ENCODE assay signal across 29 cellular contexts in the genomic region with DNA sequence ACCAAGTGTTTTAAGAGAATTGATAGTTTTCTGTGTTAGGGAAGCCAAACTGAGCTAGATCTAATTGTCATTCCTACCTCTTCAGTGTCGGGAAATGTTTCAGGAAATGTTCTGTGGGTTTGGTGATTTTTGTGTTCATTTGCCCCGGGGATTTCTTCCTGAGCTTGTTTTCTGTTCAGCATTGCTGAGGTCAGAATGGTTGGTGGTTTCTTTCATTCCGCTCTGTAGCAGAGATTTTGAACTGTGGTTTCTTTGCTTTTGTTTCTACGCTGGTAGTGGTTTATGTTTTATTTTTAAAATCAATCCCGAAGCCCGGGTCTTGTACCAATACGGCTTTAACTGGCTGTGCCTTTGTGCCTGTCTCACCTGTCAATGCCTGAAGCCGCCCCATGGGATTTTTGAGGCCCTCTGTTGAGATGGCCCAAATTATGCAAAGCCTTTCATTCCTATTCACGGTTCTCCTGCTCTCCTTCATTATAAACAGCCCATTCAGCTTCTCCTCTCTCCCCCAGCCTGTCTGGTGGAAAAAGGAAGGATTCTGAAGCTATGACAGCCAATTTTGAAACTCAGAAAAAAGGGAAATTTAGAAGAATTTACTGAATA.
A peak's percentile ranks its signal among the peaks of the same experiment; 100 is the strongest.
DNase-seq lines count a peak whose midpoint lies in the region; ATAC-seq and TF ChIP-seq lines count a peak whose summit lies in the region.
"Had no signal": no experiment of that assay in that cellular context is flagged by ENCODE, and none has a peak within 500 bp of the region (broad histone marks: within the 10 kb centered on the region; RNA-seq: fewer than 3 reads in every experiment).

No MANE protein-coding gene starts in this region.

- H3K4me1 ChIP-seq in neuronal stem cell (ENCODE audit: control insufficient read depth in 2 of 2, insufficient read depth in 1 of 2, low read depth in 1 of 2, low read length in 2 of 2) (peaks cover 5 to 21% of the 10 kb centered on the region in 2 donors), prostate gland (replicated peaks) (no peaks in the 10 kb centered on the region)
- H3K4me1 ChIP-seq: right atrium auricular region, spleen had no signal

- no peak overlapping the region for H3K4me3 ChIP-seq in GM12865 (ENCODE audit: low read depth, low read length)
- no peak overlapping the region for H3K4me3 ChIP-seq in astrocyte of the spinal cord (ENCODE audit: low read depth, low read length)
- H3K4me3 ChIP-seq in neuronal stem cell (ENCODE audit: low read length in 2 of 2), result no peak overlapping the region
- H3K4me3 ChIP-seq in foreskin fibroblast (ENCODE audit: low read depth in 1 of 2, low read length in 2 of 2), result no peak overlapping the region
- H3K4me3 ChIP-seq in prostate gland, result no peak overlapping the region
- H3K4me3 ChIP-seq: right atrium auricular region, spleen had no signal

- in situ Hi-C loops in astrocyte of the spinal cord (cut with HindIII; ENCODE audit: low sequenced_read_pairs), result no loop called here

- no peak overlapping the region for H3K18ac ChIP-seq in neuronal stem cell (ENCODE audit: low read length)

- H3K4me3 Mint-ChIP-seq in T-helper 17 cell, result no peak overlapping the region
- H3K4me3 Mint-ChIP-seq: activated CD4-positive, alpha-beta memory T cell treated with anti-CD3 and anti-CD28 coated beads for 36 hours; activated naive CD8-positive, alpha-beta T cell treated with anti-CD3 and anti-CD28 coated beads, Interleukin-2, amount 10 ng/mL, durations not matched to agents 7 days and 5 days; immature natural killer cell; stimulated activated memory B cell treated with anti-CD40 and anti-IgM and Interleukin-4, amounts not matched to agents 10 μg/mL and 1 μg/mL and 100 μg/mL, for 72 hours had no signal

- H4K91ac ChIP-seq in neuronal stem cell (ENCODE audit: low read depth, low read length, poor library complexity), result no peak overlapping the region

- no peak overlapping the region for H3K4ac ChIP-seq in neuronal stem cell (ENCODE audit: low read length)

- no CpG with 5 or more reads among the region's 9 CpGs for WGBS in neuronal stem cell (ENCODE audit: extremely low coverage in 2 of 2, insufficient read length in 2 of 2, insufficient replicate concordance in 1 of 2), 2 donors
- WGBS in prostate gland, result 75% methylated on average over 9 of the region's 9 CpGs

- no peak overlapping the region for H2BK12ac ChIP-seq in neuronal stem cell (ENCODE audit: low read length)

- peaks cover 0 to 2% of the 10 kb centered on the region in 2 donors for H3K9me3 ChIP-seq in neuronal stem cell (replicated peaks in 1 of 2; ENCODE audit: control insufficient read depth in 2 of 2, insufficient read depth in 1 of 2, low read depth in 1 of 2, low read length in 2 of 2)
- no peaks in the 10 kb centered on the region for H3K9me3 ChIP-seq in T-helper 17 cell (ENCODE audit: control insufficient read depth, low read length, poor library complexity, severe bottlenecking)
- no peaks in the 10 kb centered on the region for H3K9me3 ChIP-seq in prostate gland
- H3K9me3 ChIP-seq: right atrium auricular region, spleen had no signal

- no peak overlapping the region for H3K27ac Mint-ChIP-seq in T-helper 17 cell
- H3K27ac Mint-ChIP-seq: activated CD4-positive, alpha-beta memory T cell treated with anti-CD3 and anti-CD28 coated beads for 36 hours; activated naive CD8-positive, alpha-beta T cell treated with anti-CD3 and anti-CD28 coated beads, Interleukin-2, amount 10 ng/mL, durations not matched to agents 7 days and 5 days; activated T-helper 2 cell treated with anti-CD3 and anti-CD28 coated beads, Interferon-gamma antibody, Interleukin-2, Interleukin-4, amounts not matched to agents 10 μg/mL and 5 μg/mL and 100 μg/mL, durations not matched to agents 14 hours and 24 hours and 36 hours; immature natural killer cell; stimulated activated memory B cell treated with anti-CD40 and anti-IgM and Interleukin-4, amounts not matched to agents 10 μg/mL and 1 μg/mL and 100 μg/mL, for 72 hours had no signal

- no peak overlapping the region for H2BK5ac ChIP-seq in neuronal stem cell (ENCODE audit: low read length)

- DNase-seq in GM12865 (ENCODE audit: low read depth) (peak; percentile 9), NCI-H1436 treated with DMSO at 0.1 percent for 48 hours (lab: John Stamatoyannopoulos, UW) (peak; percentile 7), astrocyte of the spinal cord (ENCODE audit: low read depth, low spot score) (peak; percentile 70), neuronal stem cell (ENCODE audit: low spot score) (peak; percentile 15), foreskin fibroblast (no peak), T-helper 17 cell (no peak), DMS153 treated with DMSO at 0.1 percent for 48 hours (lab: John Stamatoyannopoulos, UW; ENCODE audit: unreplicated experiment) (no peak), prostate gland (ENCODE audit: low spot score) (no peak)
- DNase-seq: activated CD4-positive, alpha-beta memory T cell treated with anti-CD3 and anti-CD28 coated beads for 36 hours; activated CD8-positive, alpha-beta memory T cell treated with anti-CD3 and anti-CD28 coated beads, Interleukin-2, amount 50 U/mL, for 48 hours; activated naive CD8-positive, alpha-beta T cell treated with anti-CD3 and anti-CD28 coated beads, Interleukin-2, amount 10 ng/mL, durations not matched to agents 7 days and 5 days; brain microvascular endothelial cell; effector CD8-positive, alpha-beta T cell; erythroblast; immature natural killer cell; KG1; NCI-H1048; NCI-H2029; SHP77 treated with DMSO at 0.1 percent for 48 hours; spleen; stimulated activated CD4-positive, alpha-beta T cell treated with anti-CD3 and anti-CD28 coated beads, Interleukin-4, amount 100 ng/mL, for 1 hour; SW 1271 had no signal

- H3K9ac ChIP-seq in neuronal stem cell (ENCODE audit: low read depth, low read length, poor library complexity), result no peak overlapping the region

- H3K79me1 ChIP-seq in neuronal stem cell (ENCODE audit: low read depth, low read length), result no peaks in the 10 kb centered on the region

- no peak overlapping the region for H3K23ac ChIP-seq in neuronal stem cell (ENCODE audit: low read depth, low read length, poor library complexity)

- H3K36me3 ChIP-seq in neuronal stem cell (replicated peaks in 1 of 2; ENCODE audit: control insufficient read depth in 2 of 2, insufficient read depth in 2 of 2, low read length in 2 of 2) (no peaks in the 10 kb centered on the region), prostate gland (no peaks in the 10 kb centered on the region)
- H3K36me3 ChIP-seq: brain microvascular endothelial cell, right atrium auricular region, spleen had no signal

- TF ChIP-seq POLR2A in prostate gland (IDR thresholded peaks at IDR 0.05), result no peak

- H2BK120ac ChIP-seq in neuronal stem cell (ENCODE audit: low read depth, low read length), result no peak overlapping the region

- no peaks in the 10 kb centered on the region for H3K4me1 Mint-ChIP-seq in T-helper 17 cell
- H3K4me1 Mint-ChIP-seq: immature natural killer cell; stimulated activated memory B cell treated with anti-CD40 and anti-IgM and Interleukin-4, amounts not matched to agents 10 μg/mL and 1 μg/mL and 100 μg/mL, for 72 hours had no signal

- intact Hi-C loops in prostate gland (cut with DNase I), result no loop called here

- no peak overlapping the region for H3K4me2 ChIP-seq in neuronal stem cell (ENCODE audit: insufficient read depth, low read length, poor library complexity, severe bottlenecking)

- H4K8ac ChIP-seq in neuronal stem cell (ENCODE audit: low read depth, low read length), result no peak overlapping the region

- H2AFZ ChIP-seq in neuronal stem cell (ENCODE audit: low read length), result peak overlapping the region; percentile 39

- H3K36me3 Mint-ChIP-seq in T-helper 17 cell (ENCODE audit: low read depth), result peaks cover 3% of the 10 kb centered on the region
- H3K36me3 Mint-ChIP-seq: activated CD4-positive, alpha-beta memory T cell treated with anti-CD3 and anti-CD28 coated beads for 36 hours; immature natural killer cell; naive thymus-derived CD4-positive, alpha-beta T cell; stimulated activated memory B cell treated with anti-CD40 and anti-IgM and Interleukin-4, amounts not matched to agents 10 μg/mL and 1 μg/mL and 100 μg/mL, for 72 hours had no signal

- H2AK5ac ChIP-seq in neuronal stem cell (ENCODE audit: low read depth, low read length), result no peak overlapping the region

- ATAC-seq in T-helper 17 cell, result no peak
- ATAC-seq: left lobe of liver; naive thymus-derived CD4-positive, alpha-beta T cell; Panc1; stimulated activated memory B cell treated with anti-CD40 and anti-IgM and Interleukin-4, amounts not matched to agents 10 μg/mL and 1 μg/mL and 100 μg/mL, for 72 hours had no signal

- H3K27ac ChIP-seq in neuronal stem cell (replicated peaks; ENCODE audit: low read length), result peak overlapping the region; percentile 39
- H3K27ac ChIP-seq in prostate gland, result no peak overlapping the region
- H3K27ac ChIP-seq: brain microvascular endothelial cell, C4-2B, right atrium auricular region, spleen had no signal

- H3K27me3 ChIP-seq in neuronal stem cell (ENCODE audit: control insufficient read depth in 3 of 3, insufficient read depth in 3 of 3, low read depth in 1 of 3, low read length in 3 of 3), result no peaks in the 10 kb centered on the region
- no peaks in the 10 kb centered on the region for H3K27me3 ChIP-seq in prostate gland (replicated peaks; ENCODE audit: insufficient read depth)
- H3K27me3 ChIP-seq: brain microvascular endothelial cell, right atrium auricular region had no signal

- no peak overlapping the region for H3K14ac ChIP-seq in neuronal stem cell (ENCODE audit: low read length)

- TF ChIP-seq CTCF in GM12865 (IDR thresholded peaks at IDR 0.05; ENCODE audit: insufficient read depth, low read depth, low read length, missing control alignments) (no peak), astrocyte of the spinal cord (IDR thresholded peaks at IDR 0.05; ENCODE audit: low read depth, low read length) (no peak), foreskin fibroblast (IDR thresholded peaks at IDR 0.05; ENCODE audit: low read depth, low read length) (no peak), prostate gland (IDR thresholded peaks at IDR 0.05) (no peak)

- peaks cover 12% of the 10 kb centered on the region for H3K27me3 Mint-ChIP-seq in T-helper 17 cell

- H2BK15ac ChIP-seq in neuronal stem cell (ENCODE audit: low read length), result no peak overlapping the region

Comparison
In these comparisons a context has a peak if more than half of its experiments do, and no peak if none do; other contexts are left out.
1. DNase-seq: peak in GM12865 (single experiment), NCI-H1436 treated with DMSO at 0.1 percent for 48 hours (single experiment), astrocyte of the spinal cord (single experiment) and neuronal stem cell (single experiment); none in foreskin fibroblast (0 of 2), T-helper 17 cell (0 of 3), DMS153 treated with DMSO at 0.1 percent for 48 hours (single experiment) and prostate gland (single experiment).